ENCODE assay signal across 15 cellular contexts in the genomic region with DNA sequence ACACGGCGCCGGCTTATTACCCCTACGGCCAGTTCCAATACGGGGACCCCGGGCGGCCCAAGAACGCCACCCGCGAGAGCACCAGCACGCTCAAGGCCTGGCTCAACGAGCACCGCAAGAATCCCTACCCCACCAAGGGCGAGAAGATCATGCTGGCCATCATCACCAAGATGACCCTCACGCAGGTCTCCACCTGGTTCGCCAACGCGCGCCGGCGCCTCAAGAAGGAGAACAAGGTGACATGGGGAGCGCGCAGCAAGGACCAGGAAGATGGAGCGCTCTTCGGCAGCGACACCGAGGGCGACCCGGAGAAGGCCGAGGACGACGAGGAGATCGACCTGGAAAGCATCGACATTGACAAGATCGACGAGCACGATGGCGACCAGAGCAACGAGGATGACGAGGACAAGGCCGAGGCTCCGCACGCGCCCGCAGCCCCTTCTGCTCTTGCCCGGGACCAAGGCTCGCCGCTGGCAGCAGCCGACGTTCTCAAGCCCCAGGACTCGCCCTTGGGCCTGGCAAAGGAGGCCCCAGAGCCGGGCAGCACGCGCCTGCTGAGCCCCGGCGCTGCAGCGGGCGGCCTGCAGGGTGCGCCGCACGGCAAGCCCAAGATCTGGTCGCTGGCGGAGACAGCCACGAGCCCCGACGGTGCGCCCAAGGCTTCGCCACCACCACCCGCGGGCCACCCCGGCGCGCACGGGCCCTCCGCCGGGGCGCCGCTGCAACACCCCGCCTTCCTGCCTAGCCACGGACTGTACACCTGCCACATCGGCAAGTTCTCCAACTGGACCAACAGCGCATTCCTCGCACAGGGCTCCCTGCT. TPM values are rescaled to one million over a fixed set of nuclear protein-coding genes. Genes with fewer than 3 reads are reported as not detected.
A peak's percentile ranks its signal among the peaks of the same experiment; 100 is the strongest.
DNase-seq lines count a peak whose midpoint lies in the region; ATAC-seq and TF ChIP-seq lines count a peak whose summit lies in the region.
"Had no signal": no experiment of that assay in that cellular context is flagged by ENCODE, and none has a peak within 500 bp of the region (broad histone marks: within the 10 kb centered on the region; RNA-seq: fewer than 3 reads in every experiment).

No MANE protein-coding gene starts in this region.

- DNase-seq in astrocyte of the cerebellum (ENCODE audit: low read depth) (no peak), skeletal muscle cell (ENCODE audit: low read depth) (no peak), sigmoid colon (no peak), NAMALWA (ENCODE audit: low spot score) (no peak)
- DNase-seq: Caco-2; central memory CD4-positive, alpha-beta T cell; NCI-H2029; SIG-M5 had no signal

- in situ Hi-C loops in astrocyte of the cerebellum (cut with HindIII; ENCODE audit: low sequenced_read_pairs) = loop anchor here (25.0 kb wide), 1 partner anchor 862 kb away; no protein-coding TSS in a partner anchor

- ATAC-seq in GM19328 (IDR thresholded peaks at IDR 0.05; ENCODE audit: unreplicated experiment) = no peak
- ATAC-seq: activated T-helper 17 cell treated with anti-CD3 and anti-CD28 coated beads, Interleukin-2, amount 50 U/mL, for 72 hours had no signal

- H3K9me3 ChIP-seq in HUES48 (ENCODE audit: control insufficient read depth, insufficient read depth, low read length) = no peaks in the 10 kb centered on the region
- no peaks in the 10 kb centered on the region for H3K9me3 ChIP-seq in iPS-18a (ENCODE audit: control insufficient read depth, low read depth, low read length)
- no peaks in the 10 kb centered on the region for H3K9me3 ChIP-seq in sigmoid colon

- H3K27me3 ChIP-seq in HUES48 (ENCODE audit: control insufficient read depth, insufficient read depth, low read length) = peaks cover 94% of the 10 kb centered on the region
- H3K27me3 ChIP-seq in iPS-18a (ENCODE audit: control insufficient read depth, insufficient read depth, low read length) = peaks cover 94% of the 10 kb centered on the region
- H3K27me3 ChIP-seq in sigmoid colon = peaks cover 60 to 100% (median 94%) of the 10 kb centered on the region in 3 donors

- WGBS in sigmoid colon, 2 donors = 9 to 37% methylated on average over 83 of the region's 83 CpGs

- intact Hi-C loops in sigmoid colon (cut with DNase I) = no loop called here

- no peak for TF ChIP-seq POLR2A in sigmoid colon (IDR thresholded peaks at IDR 0.05)

- H3K36me3 ChIP-seq in HUES48 (ENCODE audit: control insufficient read depth, insufficient read depth, low read length) = no peaks in the 10 kb centered on the region
- H3K36me3 ChIP-seq in iPS-18a (ENCODE audit: control insufficient read depth, low read depth, low read length) = no peaks in the 10 kb centered on the region
- H3K36me3 ChIP-seq in sigmoid colon = no peaks in the 10 kb centered on the region

- H3K4me3 ChIP-seq in HUES48 (ENCODE audit: low read depth, low read length) = peak overlapping the region; percentile 58
- peak overlapping the region; percentile 70 for H3K4me3 ChIP-seq in astrocyte of the cerebellum (ENCODE audit: low read depth, low read length)
- H3K4me3 ChIP-seq in iPS-18a (ENCODE audit: low read length) = peak overlapping the region; percentile 50
- H3K4me3 ChIP-seq in skeletal muscle cell (ENCODE audit: low read depth, low read length) = peak overlapping the region; percentile 28
- H3K4me3 ChIP-seq in sigmoid colon = no peak overlapping the region

- peak; percentile 41 for TF ChIP-seq CTCF in astrocyte of the cerebellum (IDR thresholded peaks at IDR 0.05; ENCODE audit: low read depth, low read length, missing control alignments)
- no peak for TF ChIP-seq CTCF in sigmoid colon (IDR thresholded peaks at IDR 0.05)

- no peak overlapping the region for H3K27ac ChIP-seq in HUES48 (ENCODE audit: low read depth, low read length)
- no peak overlapping the region for H3K27ac ChIP-seq in iPS-18a (ENCODE audit: low read length)
- H3K27ac ChIP-seq in sigmoid colon = no peak overlapping the region

- H3K4me1 ChIP-seq in HUES48 (ENCODE audit: control insufficient read depth, insufficient read depth, low read length) (peaks cover 22% of the 10 kb centered on the region), iPS-18a (ENCODE audit: control insufficient read depth, low read depth, low read length) (peaks cover 26% of the 10 kb centered on the region), sigmoid colon (peaks cover 0 to 59% (median 43%) of the 10 kb centered on the region in 4 donors)
- H3K4me1 ChIP-seq: Caco-2 had no signal

- H3K9ac ChIP-seq in HUES48 (ENCODE audit: low read depth, low read length) (no peak overlapping the region), iPS-18a (ENCODE audit: low read length) (no peak overlapping the region)

- TF ChIP-seq EP300 in sigmoid colon (IDR thresholded peaks at IDR 0.05) = no peak

RNA-seq across cellular contexts. Expression of a gene that starts 3.9 kb away (rescaled TPM):
- not detected for total RNA-seq in sigmoid colon
- not detected for polyA plus RNA-seq in sigmoid colon
- total RNA-seq: activated T-helper 17 cell treated with anti-CD3 and anti-CD28 coated beads, Interleukin-2, amount 50 U/mL, for 72 hours; Caco-2; fibroblast of lung; LHCN-M2; myocyte had no signal
- polyA plus RNA-seq: fibroblast of lung had no signal

Comparison
In these comparisons a context has a peak if more than half of its experiments do, and no peak if none do; other contexts are left out.
1. H3K4me3 ChIP-seq: peak in HUES48 (single experiment), astrocyte of the cerebellum (single experiment), iPS-18a (single experiment) and skeletal muscle cell (single experiment); none in sigmoid colon (0 of 4).